Comparison of ENCODE assay signal across 1 cellular context in genomic region chr7:98251844-98252639, GRCh38.
TF ChIP-seq lines count a peak whose summit lies in the region.

TECPR1 (minus strand) TSS chr7:98252232; CDS start chr7:98246146, 6,086 bp downstream.

TF ChIP-seq in K562, 482 proteins besides CTCF, POLR2A, EP300 and RAD21 (continued from another document and continues in another):
- TF ChIP-seq RERE (CRISPR knock-in tag; IDR thresholded peaks at IDR 0.05; ENCODE audit: borderline replicate concordance) = no peak
- peak; percentile 62 for TF ChIP-seq CHD2 (IDR thresholded peaks at IDR 0.05; ENCODE audit: low read depth, low read length)
- no peak for TF ChIP-seq ARID1B (IDR thresholded peaks at IDR 0.05)
- TF ChIP-seq, protein P1, sequence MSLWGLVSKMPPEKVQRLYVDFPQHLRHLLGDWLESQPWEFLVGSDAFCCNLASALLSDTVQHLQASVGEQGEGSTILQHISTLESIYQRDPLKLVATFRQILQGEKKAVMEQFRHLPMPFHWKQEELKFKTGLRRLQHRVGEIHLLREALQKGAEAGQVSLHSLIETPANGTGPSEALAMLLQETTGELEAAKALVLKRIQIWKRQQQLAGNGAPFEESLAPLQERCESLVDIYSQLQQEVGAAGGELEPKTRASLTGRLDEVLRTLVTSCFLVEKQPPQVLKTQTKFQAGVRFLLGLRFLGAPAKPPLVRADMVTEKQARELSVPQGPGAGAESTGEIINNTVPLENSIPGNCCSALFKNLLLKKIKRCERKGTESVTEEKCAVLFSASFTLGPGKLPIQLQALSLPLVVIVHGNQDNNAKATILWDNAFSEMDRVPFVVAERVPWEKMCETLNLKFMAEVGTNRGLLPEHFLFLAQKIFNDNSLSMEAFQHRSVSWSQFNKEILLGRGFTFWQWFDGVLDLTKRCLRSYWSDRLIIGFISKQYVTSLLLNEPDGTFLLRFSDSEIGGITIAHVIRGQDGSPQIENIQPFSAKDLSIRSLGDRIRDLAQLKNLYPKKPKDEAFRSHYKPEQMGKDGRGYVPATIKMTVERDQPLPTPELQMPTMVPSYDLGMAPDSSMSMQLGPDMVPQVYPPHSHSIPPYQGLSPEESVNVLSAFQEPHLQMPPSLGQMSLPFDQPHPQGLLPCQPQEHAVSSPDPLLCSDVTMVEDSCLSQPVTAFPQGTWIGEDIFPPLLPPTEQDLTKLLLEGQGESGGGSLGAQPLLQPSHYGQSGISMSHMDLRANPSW (CRISPR knock-in tag; IDR thresholded peaks at IDR 0.05) = no peak
- TF ChIP-seq SLC30A9 (CRISPR knock-in tag; IDR thresholded peaks at IDR 0.05) = no peak
- no peak for TF ChIP-seq CHAMP1 (IDR thresholded peaks at IDR 0.05)
- no peak for TF ChIP-seq NCOR1 (IDR thresholded peaks at IDR 0.05)
- 0 out of 2 replicates have a peak, but pooled peaks have one; percentile 27 for TF ChIP-seq ATF1 (CRISPR knock-in tag; IDR thresholded peaks at IDR 0.05)
- peak; percentile 93 for TF ChIP-seq ATF1 (tag; IDR thresholded peaks at IDR 0.05)
- TF ChIP-seq SREBF2 (CRISPR knock-in tag; IDR thresholded peaks at IDR 0.05) = no peak
- TF ChIP-seq HDAC1 (IDR thresholded peaks at IDR 0.05) = peak in 1 of 2 experiments; percentile 73; a peak in 1 of 4 replicates
- TF ChIP-seq BMI1 (IDR thresholded peaks at IDR 0.05; ENCODE audit: low read length) = no peak
- TF ChIP-seq HMGXB4 (CRISPR knock-in tag; IDR thresholded peaks at IDR 0.05) = no peak
- TF ChIP-seq MBD2 (IDR thresholded peaks at IDR 0.05; ENCODE audit: borderline replicate concordance, low read depth) = peak; percentile 84; the same call in 1 of the 2 replicates
- no peak for TF ChIP-seq HNRNPLL (IDR thresholded peaks at IDR 0.05; ENCODE audit: low read depth, low read length, poor library complexity, severe bottlenecking)
- TF ChIP-seq TFAP4 (CRISPR knock-in tag; IDR thresholded peaks at IDR 0.05; ENCODE audit: borderline replicate concordance) = peak; percentile 68
- no peak for TF ChIP-seq SRF (CRISPR knock-in tag; IDR thresholded peaks at IDR 0.05)
- TF ChIP-seq SMAD1 (IDR thresholded peaks at IDR 0.05; ENCODE audit: low read depth, low read length, partially characterized antibody) = no peak
- TF ChIP-seq, protein P2, sequence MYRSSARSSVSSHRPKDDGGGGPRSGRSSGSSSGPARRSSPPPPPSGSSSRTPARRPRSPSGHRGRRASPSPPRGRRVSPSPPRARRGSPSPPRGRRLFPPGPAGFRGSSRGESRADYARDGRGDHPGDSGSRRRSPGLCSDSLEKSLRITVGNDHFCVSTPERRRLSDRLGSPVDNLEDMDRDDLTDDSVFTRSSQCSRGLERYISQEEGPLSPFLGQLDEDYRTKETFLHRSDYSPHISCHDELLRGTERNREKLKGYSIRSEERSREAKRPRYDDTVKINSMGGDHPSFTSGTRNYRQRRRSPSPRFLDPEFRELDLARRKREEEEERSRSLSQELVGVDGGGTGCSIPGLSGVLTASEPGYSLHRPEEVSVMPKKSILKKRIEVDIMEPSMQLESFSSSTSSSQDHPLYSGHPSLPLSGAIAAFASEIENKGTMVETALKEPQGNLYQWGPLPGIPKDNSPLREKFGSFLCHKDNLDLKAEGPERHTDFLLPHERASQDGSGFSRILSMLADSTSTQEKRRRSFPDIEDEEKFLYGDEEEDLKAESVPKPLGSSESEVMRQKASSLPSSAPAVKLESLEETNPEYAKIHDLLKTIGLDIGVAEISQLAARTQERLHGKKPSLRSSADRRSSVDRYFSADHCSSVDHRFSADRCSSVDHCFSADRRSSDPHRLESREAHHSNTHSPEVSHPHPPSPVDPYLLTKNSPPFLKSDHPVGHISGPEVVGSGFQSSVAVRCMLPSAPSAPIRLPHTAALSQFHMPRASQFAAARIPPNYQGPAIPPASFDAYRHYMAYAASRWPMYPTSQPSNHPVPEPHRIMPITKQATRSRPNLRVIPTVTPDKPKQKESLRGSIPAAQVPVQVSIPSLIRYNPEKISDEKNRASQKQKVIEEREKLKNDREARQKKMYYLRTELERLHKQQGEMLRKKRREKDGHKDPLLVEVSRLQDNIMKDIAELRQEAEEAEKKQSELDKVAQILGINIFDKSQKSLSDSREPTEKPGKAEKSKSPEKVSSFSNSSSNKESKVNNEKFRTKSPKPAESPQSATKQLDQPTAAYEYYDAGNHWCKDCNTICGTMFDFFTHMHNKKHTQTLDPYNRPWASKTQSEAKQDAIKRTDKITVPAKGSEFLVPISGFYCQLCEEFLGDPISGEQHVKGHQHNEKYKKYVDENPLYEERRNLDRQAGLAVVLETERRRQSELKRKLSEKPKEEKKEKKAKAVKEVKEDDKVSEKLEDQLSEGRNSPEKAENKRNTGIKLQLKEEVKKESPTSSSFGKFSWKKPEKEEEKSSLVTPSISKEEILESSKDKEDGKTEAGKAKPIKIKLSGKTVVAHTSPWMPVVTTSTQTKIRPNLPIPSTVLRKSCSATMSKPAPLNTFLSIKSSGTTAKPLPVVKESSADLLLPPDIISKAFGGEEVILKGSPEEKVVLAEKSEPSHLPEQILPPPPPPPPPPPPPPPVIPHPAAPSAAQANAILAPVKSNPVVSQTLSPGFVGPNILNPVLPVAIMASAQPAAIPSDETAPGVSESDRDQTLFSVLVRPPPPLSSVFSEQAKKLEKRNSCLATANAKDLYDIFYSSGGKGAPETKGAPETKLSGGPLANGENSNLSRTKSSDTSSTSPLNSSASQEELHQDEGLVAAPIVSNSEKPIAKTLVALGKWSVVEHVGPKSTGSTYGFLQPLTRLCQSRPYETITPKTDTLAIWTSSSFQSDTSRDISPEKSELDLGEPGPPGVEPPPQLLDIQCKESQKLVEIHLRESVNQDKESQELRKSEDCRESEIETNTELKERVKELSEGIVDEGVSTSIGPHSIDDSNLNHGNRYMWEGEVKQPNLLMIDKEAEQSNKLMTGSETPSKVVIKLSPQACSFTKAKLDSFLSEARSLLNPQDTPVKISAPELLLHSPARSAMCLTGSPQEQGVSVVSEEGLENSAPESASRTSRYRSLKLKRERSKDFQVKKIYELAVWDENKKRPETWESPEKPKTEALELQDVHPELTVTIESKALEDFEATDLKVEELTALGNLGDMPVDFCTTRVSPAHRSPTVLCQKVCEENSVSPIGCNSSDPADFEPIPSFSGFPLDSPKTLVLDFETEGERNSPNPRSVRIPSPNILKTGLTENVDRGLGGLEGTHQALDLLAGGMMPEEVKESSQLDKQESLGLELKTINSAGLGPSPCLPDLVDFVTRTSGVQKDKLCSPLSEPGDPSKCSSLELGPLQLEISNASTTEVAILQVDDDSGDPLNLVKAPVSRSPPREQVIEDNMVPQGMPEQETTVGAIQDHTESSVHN (IDR thresholded peaks at IDR 0.05; ENCODE audit: borderline replicate concordance in 1 of 2, low read depth in 1 of 2) = no peak
- TF ChIP-seq ZNF174 (CRISPR knock-in tag; IDR thresholded peaks at IDR 0.05) = no peak
- TF ChIP-seq, protein P3, sequence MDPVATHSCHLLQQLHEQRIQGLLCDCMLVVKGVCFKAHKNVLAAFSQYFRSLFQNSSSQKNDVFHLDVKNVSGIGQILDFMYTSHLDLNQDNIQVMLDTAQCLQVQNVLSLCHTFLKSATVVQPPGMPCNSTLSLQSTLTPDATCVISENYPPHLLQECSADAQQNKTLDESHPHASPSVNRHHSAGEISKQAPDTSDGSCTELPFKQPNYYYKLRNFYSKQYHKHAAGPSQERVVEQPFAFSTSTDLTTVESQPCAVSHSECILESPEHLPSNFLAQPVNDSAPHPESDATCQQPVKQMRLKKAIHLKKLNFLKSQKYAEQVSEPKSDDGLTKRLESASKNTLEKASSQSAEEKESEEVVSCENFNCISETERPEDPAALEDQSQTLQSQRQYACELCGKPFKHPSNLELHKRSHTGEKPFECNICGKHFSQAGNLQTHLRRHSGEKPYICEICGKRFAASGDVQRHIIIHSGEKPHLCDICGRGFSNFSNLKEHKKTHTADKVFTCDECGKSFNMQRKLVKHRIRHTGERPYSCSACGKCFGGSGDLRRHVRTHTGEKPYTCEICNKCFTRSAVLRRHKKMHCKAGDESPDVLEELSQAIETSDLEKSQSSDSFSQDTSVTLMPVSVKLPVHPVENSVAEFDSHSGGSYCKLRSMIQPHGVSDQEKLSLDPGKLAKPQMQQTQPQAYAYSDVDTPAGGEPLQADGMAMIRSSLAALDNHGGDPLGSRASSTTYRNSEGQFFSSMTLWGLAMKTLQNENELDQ (CRISPR knock-in tag; IDR thresholded peaks at IDR 0.05; ENCODE audit: borderline replicate concordance) = no peak
- TF ChIP-seq, protein P4, sequence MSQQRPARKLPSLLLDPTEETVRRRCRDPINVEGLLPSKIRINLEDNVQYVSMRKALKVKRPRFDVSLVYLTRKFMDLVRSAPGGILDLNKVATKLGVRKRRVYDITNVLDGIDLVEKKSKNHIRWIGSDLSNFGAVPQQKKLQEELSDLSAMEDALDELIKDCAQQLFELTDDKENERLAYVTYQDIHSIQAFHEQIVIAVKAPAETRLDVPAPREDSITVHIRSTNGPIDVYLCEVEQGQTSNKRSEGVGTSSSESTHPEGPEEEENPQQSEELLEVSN (IDR thresholded peaks at IDR 0.05; ENCODE audit: borderline replicate concordance in 1 of 2, extremely low read depth in 1 of 2, insufficient read depth in 1 of 2, insufficient read length in 1 of 2, low read depth in 1 of 2, low read length in 1 of 2, poor library complexity in 1 of 2, severe bottlenecking in 1 of 2) = peak; percentile 46 to 79
- peak; percentile 86 for TF ChIP-seq CREM (IDR thresholded peaks at IDR 0.05; ENCODE audit: low read depth)
